ENCODE assay signal across 23 cellular contexts in genomic region chr2:71891155-71891554, GRCh38.
"Had no signal": no experiment of that assay in that cellular context is flagged by ENCODE, and none has a peak within 500 bp of the region (broad histone marks: within the 10 kb centered on the region; RNA-seq: fewer than 3 reads in every experiment).

No MANE protein-coding gene starts in this region.

- H3K27me3 ChIP-seq: neural progenitor cell, tibial nerve had no signal

- H3K27ac Mint-ChIP-seq: activated naive CD4-positive, alpha-beta T cell treated with anti-CD3 and anti-CD28 coated beads, Interleukin-2, amount 50 U/mL, for 24 hours; activated naive CD8-positive, alpha-beta T cell treated with anti-CD3 and anti-CD28 coated beads, Interleukin-2, amount 50 U/mL, for 24 hours; activated T-helper 1 cell treated with anti-CD3 and anti-CD28 coated beads, Interleukin-12 subunit alpha, Interleukin-12 subunit beta, Interleukin-2, Interleukin-4 antibody, amounts not matched to agents 30 ng/mL and 10 ng/mL and 1 ng/mL, durations not matched to agents 14 hours and 24 hours and 36 hours; dendritic cell treated with granulocyte-macrophage colony-stimulating factor and Interleukin-4, amounts not matched to agents 40 ng/mL and 50 ng/mL, for 4 days; natural killer cell; neural progenitor cell; T-helper 2 cell treated with Interferon-gamma antibody and Interleukin-4, amounts not matched to agents 5 μg/mL and 100 μg/mL, for 36 hours had no signal

- H3K4me3 ChIP-seq: neural progenitor cell, tibial nerve had no signal

- H3K27ac ChIP-seq: neural progenitor cell, tibial nerve had no signal

- H3K4me3 Mint-ChIP-seq: activated naive CD4-positive, alpha-beta T cell treated with anti-CD3 and anti-CD28 coated beads, Interleukin-2, amount 50 U/mL, for 24 hours; activated naive CD8-positive, alpha-beta T cell treated with anti-CD3 and anti-CD28 coated beads, Interleukin-2, amount 50 U/mL, for 24 hours; activated T-helper 1 cell treated with anti-CD3 and anti-CD28 coated beads, Interleukin-12 subunit alpha, Interleukin-12 subunit beta, Interleukin-2, Interleukin-4 antibody, amounts not matched to agents 30 ng/mL and 10 ng/mL and 1 ng/mL, durations not matched to agents 14 hours and 24 hours and 36 hours; dendritic cell treated with granulocyte-macrophage colony-stimulating factor and Interleukin-4, amounts not matched to agents 40 ng/mL and 50 ng/mL, for 4 days; natural killer cell; neural progenitor cell; T-helper 2 cell treated with Interferon-gamma antibody and Interleukin-4, amounts not matched to agents 5 μg/mL and 100 μg/mL, for 36 hours had no signal

- H3K36me3 Mint-ChIP-seq: activated naive CD4-positive, alpha-beta T cell treated with anti-CD3 and anti-CD28 coated beads, Interleukin-2, amount 50 U/mL, for 24 hours; natural killer cell; neural progenitor cell had no signal

- H3K9me3 Mint-ChIP-seq: activated naive CD4-positive, alpha-beta T cell treated with anti-CD3 and anti-CD28 coated beads, Interleukin-2, amount 50 U/mL, for 24 hours; activated naive CD8-positive, alpha-beta T cell treated with anti-CD3 and anti-CD28 coated beads, Interleukin-2, amount 50 U/mL, for 24 hours; activated T-helper 1 cell treated with anti-CD3 and anti-CD28 coated beads, Interleukin-12 subunit alpha, Interleukin-12 subunit beta, Interleukin-2, Interleukin-4 antibody, amounts not matched to agents 30 ng/mL and 10 ng/mL and 1 ng/mL, durations not matched to agents 14 hours and 24 hours and 36 hours; dendritic cell treated with granulocyte-macrophage colony-stimulating factor and Interleukin-4, amounts not matched to agents 40 ng/mL and 50 ng/mL, for 4 days; natural killer cell; neural progenitor cell; T-helper 2 cell treated with Interferon-gamma antibody and Interleukin-4, amounts not matched to agents 5 μg/mL and 100 μg/mL, for 36 hours had no signal

- ATAC-seq: activated naive CD8-positive, alpha-beta T cell treated with anti-CD3 and anti-CD28 coated beads, Interleukin-2, amount 50 U/mL, for 24 hours; left cardiac atrium; natural killer cell had no signal

- H3K4me1 Mint-ChIP-seq: activated naive CD4-positive, alpha-beta T cell treated with anti-CD3 and anti-CD28 coated beads, Interleukin-2, amount 50 U/mL, for 24 hours; activated naive CD8-positive, alpha-beta T cell treated with anti-CD3 and anti-CD28 coated beads, Interleukin-2, amount 50 U/mL, for 24 hours; natural killer cell; neural progenitor cell had no signal

- H3K4me1 ChIP-seq: neural progenitor cell, tibial nerve had no signal

- DNase-seq: activated CD4-positive, alpha-beta T cell treated with anti-CD3 and anti-CD28 coated beads for 4 hours; activated CD4-positive, alpha-beta T cell treated with anti-CD3 and anti-CD28 coated beads, Interleukin-2, amount 50 U/mL, for 48 hours; activated CD4-positive, CD25-positive, alpha-beta regulatory T cell; activated gamma-delta T cell treated with Interleukin-2 at 50 U/mL for 16 hours; activated naive CD8-positive, alpha-beta T cell treated with anti-CD3 and anti-CD28 coated beads, Interleukin-2, amount 50 U/mL, for 24 hours; amygdala; central memory CD4-positive, alpha-beta T cell; effector CD4-positive, alpha-beta T cell; hippocampal formation; left cardiac atrium; left ventricle myocardium superior; mesenchymal stem cell; natural killer cell; occipital lobe; right cardiac atrium; stimulated activated naive CD4-positive, alpha-beta T cell treated with Interleukin-2 at 50 U/mL for 16 hours; T-helper 1 cell had no signal

- H3K36me3 ChIP-seq: neural progenitor cell, tibial nerve had no signal
